In genomic region chr14:22882529-22883190, GRCh38 we compare ENCODE assay signal across 8 cellular contexts. TPM values are rescaled to one million over a fixed set of nuclear protein-coding genes. Genes with fewer than 3 reads are reported as not detected.
DNase-seq lines count a peak whose midpoint lies in the region; ATAC-seq and TF ChIP-seq lines count a peak whose summit lies in the region.

No MANE protein-coding gene starts in this region.

- peak overlapping the region; percentile 35; the same call in 1 of the 2 replicates for H3K27ac ChIP-seq in VCaP
- H3K27ac ChIP-seq in foreskin keratinocyte, result no peak overlapping the region

- H3K4me1 ChIP-seq in foreskin keratinocyte, result peaks cover 3% of the 10 kb centered on the region

- ATAC-seq in foreskin keratinocyte (peak; percentile 59), HG03196 (IDR thresholded peaks at IDR 0.05; ENCODE audit: unreplicated experiment) (no peak), HG03159 (IDR thresholded peaks at IDR 0.05; ENCODE audit: unreplicated experiment) (no peak)

- H3K27me3 ChIP-seq in foreskin keratinocyte, result no peaks in the 10 kb centered on the region

- DNase-seq in CD1c-positive myeloid dendritic cell (ENCODE audit: extremely low spot score), result peak; percentile 38
- peak; percentile 47 for DNase-seq in HuH-7 (ENCODE audit: low spot score)
- DNase-seq in foreskin keratinocyte, result peak in 1 of 2 donors; percentile 66
- peak; percentile 84 for DNase-seq in retina
- no peak for DNase-seq in NCI-H524 treated with DMSO at 0.1 percent for 48 hours (lab: John Stamatoyannopoulos, UW)

- TF ChIP-seq CTCF in VCaP (conservative IDR thresholded peaks at IDR 0.05) (no peak), foreskin keratinocyte (conservative IDR thresholded peaks at IDR 0.05) (no peak)

RNA-seq across cellular contexts. Expression of gene REM2, which starts 0.4 kb away (rescaled TPM):
- total RNA-seq in foreskin keratinocyte, result 0.14 TPM in 2 replicates
- 0.11 and 0.18 TPM in 2 replicates for polyA plus RNA-seq in foreskin keratinocyte

RNA-seq across cellular contexts. Expression of gene LRP10, which starts 11.1 kb away (rescaled TPM):
- total RNA-seq in foreskin keratinocyte, result 65.2 and 76.2 TPM in 2 replicates
- polyA plus RNA-seq in foreskin keratinocyte, result 56.5 and 58.5 TPM in 2 replicates

RNA-seq across cellular contexts. Expression of gene RBM23, which starts 36.3 kb away (rescaled TPM):
- total RNA-seq in foreskin keratinocyte, result 42.4 and 47.2 TPM in 2 replicates
- polyA plus RNA-seq in foreskin keratinocyte, result 27.0 and 32.1 TPM in 2 replicates

RNA-seq across cellular contexts. Expression of gene MMP14, which starts 46.3 kb away (rescaled TPM):
- 234 and 241 TPM in 2 replicates for total RNA-seq in foreskin keratinocyte
- polyA plus RNA-seq in foreskin keratinocyte, result 148 and 159 TPM in 2 replicates

RNA-seq across cellular contexts. Expression of gene PRMT5, which starts 46.5 kb away (rescaled TPM):
- total RNA-seq in foreskin keratinocyte, result 177 and 186 TPM in 2 replicates
- 153 and 160 TPM in 2 replicates for polyA plus RNA-seq in foreskin keratinocyte
